In the genomic region with DNA sequence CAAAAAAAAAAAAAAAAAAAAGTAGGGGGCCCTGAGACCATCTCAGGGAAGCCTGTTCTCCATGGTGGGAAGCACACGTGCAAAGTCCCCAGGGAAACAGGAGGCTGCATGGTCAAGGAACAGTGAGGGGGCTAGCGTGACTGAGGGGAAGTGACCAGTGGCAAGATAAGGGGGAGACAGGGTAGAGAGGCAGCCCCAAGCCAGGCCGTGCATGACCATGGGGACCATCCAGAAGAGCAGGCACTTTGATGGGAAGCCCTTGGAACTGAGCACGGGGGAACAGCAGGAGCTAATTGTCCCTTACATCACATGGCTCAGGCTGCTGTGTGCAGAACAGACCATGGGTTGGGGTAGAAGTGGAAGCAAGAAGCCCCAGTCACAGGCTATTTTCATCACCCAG, we compare ENCODE assay signal across 33 cellular contexts.
"Had no signal": no experiment of that assay in that cellular context is flagged by ENCODE, and none has a peak within 500 bp of the region (broad histone marks: within the 10 kb centered on the region; RNA-seq: fewer than 3 reads in every experiment).

No MANE protein-coding gene starts in this region.

- H3K4me3 ChIP-seq: adrenal gland, ascending aorta, body of pancreas, breast epithelium, cardiac muscle cell had no signal

- H3K4me1 ChIP-seq: adrenal gland, ascending aorta, body of pancreas, breast epithelium had no signal

- H3K36me3 ChIP-seq: adrenal gland, ascending aorta, brain microvascular endothelial cell, breast epithelium, cardiac muscle cell had no signal

- H3K27me3 ChIP-seq: adrenal gland, ascending aorta, body of pancreas, brain microvascular endothelial cell, breast epithelium, cardiac muscle cell had no signal

- DNase-seq: activated effector memory CD4-positive, alpha-beta T cell treated with anti-CD3 and anti-CD28 coated beads, Interleukin-2, amount 50 U/mL, for 16 hours; activated effector memory CD4-positive, alpha-beta T cell treated with Interleukin-2 at 50 U/mL for 16 hours; activated gamma-delta T cell; activated gamma-delta T cell treated with Interleukin-2 at 50 U/mL for 16 hours; activated naive CD4-positive, alpha-beta T cell; activated naive CD4-positive, alpha-beta T cell treated with anti-CD3 and anti-CD28 coated beads for 36 hours; activated naive CD4-positive, alpha-beta T cell treated with anti-CD3 and anti-CD28 coated beads, Interleukin-2, amount 10 ng/mL, durations not matched to agents 7 days and 5 days; activated naive CD4-positive, alpha-beta T cell treated with anti-CD3 and anti-CD28 coated beads, Interleukin-2, amount 50 U/mL, for 16 hours; activated naive CD4-positive, alpha-beta T cell treated with Interleukin-2 at 50 U/mL for 16 hours; activated naive CD8-positive, alpha-beta T cell treated with anti-CD3 and anti-CD28 coated beads for 36 hours; activated naive CD8-positive, alpha-beta T cell treated with anti-CD3 and anti-CD28 coated beads, Interleukin-2, amount 10 ng/mL, durations not matched to agents 7 days and 5 days; activated naive CD8-positive, alpha-beta T cell treated with anti-CD3 and anti-CD28 coated beads, Interleukin-2, amount 50 U/mL, for 24 hours; activated T-cell treated with anti-CD3 and anti-CD28 coated beads, Interleukin-2, amount 50 U/mL, for 24 hours; activated T-cell treated with anti-CD3 and anti-CD28 coated beads, Interleukin-2, amount 50 U/mL, for 4 hours; activated T-cell treated with anti-CD3 and anti-CD28 coated beads, Interleukin-2, amount 50 U/mL, for 48 hours; activated T-cell treated with anti-CD3 and anti-CD28 coated beads, Interleukin-2, amount 50 U/mL, for 72 hours; adrenal gland; amniotic stem cell; amygdala; anterior cingulate cortex; aorta; body of pancreas; brain microvascular endothelial cell; caudate nucleus; central memory CD4-positive, alpha-beta T cell; cerebellar nuclear complex had no signal

- ATAC-seq: activated naive CD4-positive, alpha-beta T cell treated with anti-CD3 and anti-CD28 coated beads, Interleukin-2, amount 50 U/mL, for 72 hours; activated naive CD8-positive, alpha-beta T cell treated with anti-CD3 and anti-CD28 coated beads, Interleukin-2, amount 50 U/mL, for 24 hours; activated T-cell treated with anti-CD3 and anti-CD28 coated beads, Interleukin-2, amount 50 U/mL, for 4 hours; activated T-cell treated with anti-CD3 and anti-CD28 coated beads, Interleukin-2, amount 50 U/mL, for 72 hours; activated T-helper 17 cell treated with anti-CD3 and anti-CD28 coated beads, Interleukin-2, amount 50 U/mL, for 72 hours; body of pancreas had no signal

- H3K27ac ChIP-seq: adrenal gland, ascending aorta, body of pancreas, brain microvascular endothelial cell, breast epithelium, cardiac muscle cell had no signal

- FAIRE-seq: astrocyte, bronchial epithelial cell had no signal

- H3K9me3 ChIP-seq: adrenal gland, ascending aorta, body of pancreas, breast epithelium had no signal
